10 cellular contexts compared by ENCODE assay signal in genomic region chrX:31301203-31301602, GRCh38.
"Had no signal": no experiment of that assay in that cellular context is flagged by ENCODE, and none has a peak within 500 bp of the region (broad histone marks: within the 10 kb centered on the region; RNA-seq: fewer than 3 reads in every experiment).

No MANE protein-coding gene starts in this region.

- H3K4me3 Mint-ChIP-seq: GM23338, H9, HFFc6 had no signal

- H3K4me3 ChIP-seq: GM23248, GM23338, HAP-1 had no signal

- ATAC-seq: GM23338, HCT116 had no signal

- DNase-seq: GM23248, GOT3, H7, H9, HCEC 1CT, HFFc6 had no signal

- H3K36me3 ChIP-seq: HAP-1 had no signal

- H3K27ac Mint-ChIP-seq: GM23338, H9, HFFc6 had no signal

- H3K4me1 ChIP-seq: HAP-1 had no signal

- H3K27ac ChIP-seq: GM23248 had no signal

- FAIRE-seq: H54 had no signal

- H3K9ac ChIP-seq: GM23248 had no signal

- H2AFZ ChIP-seq: GM23248, GM23338 had no signal

- H3K9me3 Mint-ChIP-seq: GM23338, HFFc6 had no signal

- H3K9me3 ChIP-seq: HAP-1 had no signal

- H3K4me2 ChIP-seq: GM23338 had no signal
